Comparison of ENCODE assay signal across 16 cellular contexts in the genomic region with DNA sequence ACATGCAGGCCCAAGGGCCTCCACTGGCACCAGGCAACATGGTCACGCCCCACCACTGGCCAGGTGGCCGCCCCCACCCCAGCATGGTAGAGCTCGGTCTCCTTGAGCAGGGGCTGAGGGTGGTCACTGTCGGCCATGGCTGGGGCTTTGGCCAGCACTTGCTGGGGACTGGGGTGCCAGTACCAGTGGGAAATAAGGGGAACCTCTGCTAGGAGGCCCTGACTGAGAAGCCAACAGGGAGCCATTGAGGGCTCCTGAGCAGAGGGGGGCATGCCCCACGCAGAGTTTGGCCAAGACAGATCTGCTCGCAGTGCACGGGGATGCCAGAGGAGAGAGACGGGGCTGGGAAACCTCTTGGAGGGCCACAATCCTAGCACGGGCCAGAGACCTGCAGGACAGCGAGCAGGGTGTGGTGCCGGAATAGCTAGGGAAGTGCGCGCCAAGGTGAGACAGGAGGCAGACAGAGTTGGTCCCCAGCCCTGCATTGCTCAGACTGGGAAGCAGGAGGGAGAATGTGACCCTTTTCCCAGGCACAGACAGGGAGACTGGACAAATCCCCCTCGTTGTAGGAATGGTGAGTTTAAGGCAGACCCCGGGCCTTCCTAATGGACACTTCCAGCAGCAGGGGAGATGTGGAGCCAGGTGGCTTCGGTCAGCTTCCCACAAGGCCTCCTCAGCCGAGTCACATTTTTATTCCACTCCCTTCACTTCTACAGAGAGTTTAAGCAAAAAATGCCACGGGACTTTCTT.
A peak's percentile ranks its signal among the peaks of the same experiment; 100 is the strongest.
DNase-seq lines count a peak whose midpoint lies in the region; ATAC-seq and TF ChIP-seq lines count a peak whose summit lies in the region.
"Had no signal": no experiment of that assay in that cellular context is flagged by ENCODE, and none has a peak within 500 bp of the region (broad histone marks: within the 10 kb centered on the region; RNA-seq: fewer than 3 reads in every experiment).

No MANE protein-coding gene starts in this region.

- TF ChIP-seq POLR2A in Peyer's patch (IDR thresholded peaks at IDR 0.05): no peak

- peak overlapping the region; percentile 83 for H3K4me2 ChIP-seq in BLaER1

- no peak overlapping the region for H3K4me3 ChIP-seq in BLaER1
- no peak overlapping the region for H3K4me3 ChIP-seq in Peyer's patch

- H3K36me3 ChIP-seq in BLaER1: no peaks in the 10 kb centered on the region
- no peaks in the 10 kb centered on the region for H3K36me3 ChIP-seq in Peyer's patch

- no peak for TF ChIP-seq CTCF in Peyer's patch (IDR thresholded peaks at IDR 0.05)

- no peak overlapping the region for H3K9ac ChIP-seq in BLaER1

- H3K27ac ChIP-seq in BLaER1 (peak overlapping the region; percentile 64), Peyer's patch (no peak overlapping the region)

- peaks cover 5% of the 10 kb centered on the region for H3K9me3 ChIP-seq in BLaER1
- H3K9me3 ChIP-seq in Peyer's patch: no peaks in the 10 kb centered on the region

- H4K20me1 ChIP-seq in BLaER1: no peaks in the 10 kb centered on the region

- no peak for ATAC-seq in left lobe of liver
- ATAC-seq in GM19023 (IDR thresholded peaks at IDR 0.05; ENCODE audit: unreplicated experiment): no peak
- no peak for ATAC-seq in HG02973 (IDR thresholded peaks at IDR 0.05; ENCODE audit: unreplicated experiment)
- no peak for ATAC-seq in GM19035 (IDR thresholded peaks at IDR 0.05; ENCODE audit: unreplicated experiment)

- H3K27me3 ChIP-seq in BLaER1: no peaks in the 10 kb centered on the region
- no peaks in the 10 kb centered on the region for H3K27me3 ChIP-seq in Peyer's patch

- H3K4me1 ChIP-seq in BLaER1: peaks cover 70% of the 10 kb centered on the region
- no peaks in the 10 kb centered on the region for H3K4me1 ChIP-seq in Peyer's patch

- peak in 2 of 3 donors; percentile 29 to 36 for DNase-seq in Peyer's patch
- DNase-seq in left lobe of liver (ENCODE audit: low spot score): peak; percentile 27
- peak; percentile 7 for DNase-seq in stimulated activated CD8-positive, alpha-beta memory T cell treated with anti-CD3 and anti-CD28 coated beads, Interleukin-4, amount 100 ng/mL, for 48 hours
- no peak for DNase-seq in NCI-H2107 (lab: John Stamatoyannopoulos, UW)
- DNase-seq: ACHN; CD8-positive, alpha-beta memory T cell; HCEC 1CT; MV-4-11; NCI-H1417 treated with DMSO at 0.1 percent for 48 hours; NCI-H2029; NCI-H510A; SHP77 treated with DMSO at 0.1 percent for 48 hours had no signal
